In the genomic region with DNA sequence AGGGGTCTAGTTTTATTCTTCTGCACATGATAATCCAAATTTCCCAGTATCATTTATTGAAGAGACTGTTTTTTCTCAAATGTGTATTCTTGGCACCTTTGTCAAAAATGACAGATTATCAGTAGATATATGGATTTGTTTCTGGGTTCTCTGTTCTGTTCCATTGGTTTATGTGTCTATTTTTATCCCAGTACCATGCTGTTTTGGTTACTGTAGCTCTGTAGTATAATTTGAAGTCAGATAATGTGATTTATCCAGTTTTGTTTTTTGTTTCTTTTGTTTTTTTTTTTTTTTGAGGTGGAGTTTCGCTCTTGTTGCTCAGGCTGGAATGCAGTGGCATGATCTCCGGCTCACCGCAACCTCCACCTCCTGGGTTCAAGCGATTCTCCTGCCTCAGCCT, we compare ENCODE assay signal across 6 cellular contexts.
"Had no signal": no experiment of that assay in that cellular context is flagged by ENCODE, and none has a peak within 500 bp of the region (broad histone marks: within the 10 kb centered on the region; RNA-seq: fewer than 3 reads in every experiment).

No MANE protein-coding gene starts in this region.

- H3K27me3 Mint-ChIP-seq: IgD-negative memory B cell had no signal

- H3K27ac ChIP-seq: HL-60 had no signal

- H3K4me3 ChIP-seq: K562 had no signal

- H3K27ac Mint-ChIP-seq: IgD-negative memory B cell had no signal

- DNase-seq: IMR-90, KBM-7, KG1 had no signal
